35 cellular contexts compared by ENCODE assay signal in the genomic region with DNA sequence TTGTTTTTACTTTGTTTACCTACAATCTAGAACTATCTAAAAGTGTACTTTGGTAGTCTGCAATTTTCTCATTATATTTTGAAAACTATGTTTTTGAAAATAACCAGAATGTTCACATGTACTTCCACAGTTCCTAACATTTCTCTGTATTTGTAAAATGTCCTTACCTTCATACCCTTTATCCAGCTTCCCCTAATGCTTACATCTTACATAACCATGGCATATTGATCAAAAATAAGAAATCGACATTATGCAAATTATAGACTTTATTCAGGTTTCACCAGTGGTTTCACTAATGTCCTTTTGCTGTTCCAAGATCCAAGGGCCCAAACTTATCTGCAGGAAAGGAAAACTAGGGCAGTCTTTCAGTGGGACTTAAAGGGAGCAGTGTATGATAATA.
"Had no signal": no experiment of that assay in that cellular context is flagged by ENCODE, and none has a peak within 500 bp of the region (broad histone marks: within the 10 kb centered on the region; RNA-seq: fewer than 3 reads in every experiment).

No MANE protein-coding gene starts in this region.

- H3K27me3 ChIP-seq: MG63 had no signal

- H3K4me3 ChIP-seq: MG63 had no signal

- H3K36me3 ChIP-seq: MG63 had no signal

- DNase-seq: MG63, MM.1S, MV-4-11, NCI-H1048, NCI-H1092, NCI-H1092 treated with DMSO at 0.1 percent for 48 hours, NCI-H1105, NCI-H1105 treated with DMSO at 0.1 percent for 48 hours, NCI-H1417 treated with DMSO at 0.1 percent for 48 hours, NCI-H1436, NCI-H1436 treated with DMSO at 0.1 percent for 48 hours, NCI-H146, NCI-H1694, NCI-H1694 treated with DMSO at 0.1 percent for 48 hours, NCI-H187, NCI-H187 treated with DMSO at 0.1 percent for 48 hours, NCI-H1930, NCI-H2029, NCI-H2029 treated with DMSO at 0.1 percent for 48 hours, NCI-H2081, NCI-H2081 treated with DMSO at 0.1 percent for 48 hours, NCI-H2107, NCI-H2171, NCI-H2171 treated with DMSO at 0.1 percent for 48 hours, NCI-H2227 treated with DMSO at 0.1 percent for 48 hours, NCI-H226, NCI-H345, NCI-H446, NCI-H446 treated with DMSO at 0.1 percent for 48 hours, NCI-H510A, NCI-H510A treated with DMSO at 0.1 percent for 48 hours, NCI-H524, NCI-H524 treated with DMSO at 0.1 percent for 48 hours, NCI-H526, NCI-H526 treated with DMSO at 0.1 percent for 48 hours had no signal

- H3K9me3 ChIP-seq: MG63 had no signal
